In the genomic region with DNA sequence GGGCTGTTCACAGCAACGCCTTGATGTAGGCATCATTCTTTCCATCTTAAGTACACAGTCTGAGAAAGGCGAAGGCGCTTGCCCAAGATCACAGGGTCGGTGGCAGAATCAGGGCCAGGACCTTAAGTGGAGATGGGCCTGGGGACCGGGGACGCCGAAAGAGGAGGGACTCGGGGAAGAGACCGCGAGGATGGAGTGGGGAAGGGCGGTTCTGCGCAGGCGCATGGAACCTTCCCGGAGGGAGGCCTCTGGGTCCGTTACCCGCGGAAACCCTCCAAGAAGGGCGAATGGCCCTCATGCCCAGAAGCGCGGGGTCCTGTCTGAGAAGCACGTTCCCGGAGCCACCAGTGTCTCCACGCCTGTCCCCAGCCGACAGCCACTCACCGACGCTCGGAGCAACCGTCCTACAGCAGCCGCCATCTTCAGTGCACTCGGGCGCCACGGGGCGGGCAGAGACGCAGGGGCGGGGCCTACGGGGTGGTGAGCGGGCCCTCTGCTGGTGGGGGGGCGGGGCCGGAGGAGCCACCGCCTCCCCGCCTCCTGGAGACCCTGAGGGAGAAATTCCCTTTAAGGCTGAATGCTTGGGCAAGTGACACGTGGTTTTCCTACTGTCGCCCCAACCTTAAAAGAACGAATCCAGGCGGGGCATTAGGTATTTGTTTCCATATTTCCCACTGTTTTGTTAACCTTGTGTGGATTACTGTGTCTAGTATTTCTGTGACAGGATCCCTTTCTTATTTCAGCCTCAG, we compare ENCODE assay signal across 8 cellular contexts. TPM values are rescaled to one million over a fixed set of nuclear protein-coding genes. Genes with fewer than 3 reads are reported as not detected.
DNase-seq lines count a peak whose midpoint lies in the region; ATAC-seq and TF ChIP-seq lines count a peak whose summit lies in the region.

A gene (minus strand): TSS at position 442 of the 749 bp plus-strand sequence. CDS start 22 bp downstream, at position 420.

- H3K9me3 Mint-ChIP-seq in progenitor cell of endocrine pancreas (ENCODE audit: low read depth) = no peaks in the 10 kb centered on the region

- H3K27ac ChIP-seq in heart left ventricle = peak within 1 kb of the TSS; percentile 72 to 99 (median 92)

- WGBS in heart left ventricle, 4 donors = 1% methylated on average over 15 to 45 of the region's 45 CpGs

- H3K4me3 Mint-ChIP-seq in progenitor cell of endocrine pancreas (ENCODE audit: low read depth) = peak within 1 kb of the TSS; percentile 95

- H3K9ac ChIP-seq in adipocyte (ENCODE audit: low read length) = peak within 1 kb of the TSS; percentile 92

- peak; percentile 95 for ATAC-seq in HG02763 (IDR thresholded peaks at IDR 0.05; ENCODE audit: unreplicated experiment)
- peak; percentile 97 to 100 (median 99) for ATAC-seq in heart left ventricle

- intact Hi-C loops in heart left ventricle (cut with DNase I) = no loop called here

- no peaks in the 10 kb centered on the region for H3K27me3 Mint-ChIP-seq in progenitor cell of endocrine pancreas

- peak; percentile 56 for DNase-seq in NCI-H1417 treated with DMSO at 0.1 percent for 48 hours (lab: John Stamatoyannopoulos, UW)
- peak; percentile 87 for DNase-seq in SW480 (ENCODE audit: low spot score)
- DNase-seq in adipocyte (ENCODE audit: low read depth) = peak; percentile 98
- DNase-seq in heart left ventricle = peak; percentile 94 to 96 (median 95)
- peak; percentile 88 for DNase-seq in progenitor cell of endocrine pancreas (ENCODE audit: low spot score, unreplicated experiment)
- peak; percentile 92 for DNase-seq in ureter (ENCODE audit: low spot score)

- H3K27me3 ChIP-seq in adipocyte (replicated peaks; ENCODE audit: control insufficient read depth, insufficient read depth, low read length) (no peaks in the 10 kb centered on the region), heart left ventricle (no peaks in the 10 kb centered on the region)

- peaks cover 16% of the 10 kb centered on the region for H3K4me1 Mint-ChIP-seq in progenitor cell of endocrine pancreas (ENCODE audit: low read depth)

- peaks cover 7% of the 10 kb centered on the region for H3K36me3 Mint-ChIP-seq in progenitor cell of endocrine pancreas (ENCODE audit: insufficient read depth)

- H3K36me3 ChIP-seq in adipocyte (ENCODE audit: control insufficient read depth, insufficient read depth, low read length, severe bottlenecking) (peaks cover 13% of the 10 kb centered on the region), heart left ventricle (peaks cover 0 to 32% (median 24%) of the 10 kb centered on the region in 9 donors)

- H3K9me3 ChIP-seq in adipocyte (ENCODE audit: control insufficient read depth, low read length) (no peaks in the 10 kb centered on the region), heart left ventricle (no peaks in the 10 kb centered on the region)

- peak within 1 kb of the TSS; percentile 98 for H3K27ac Mint-ChIP-seq in progenitor cell of endocrine pancreas

- TF ChIP-seq CTCF in GM12873 (IDR thresholded peaks at IDR 0.05; ENCODE audit: insufficient read depth, low read depth, low read length, missing control alignments) (peak; percentile 17), heart left ventricle (IDR thresholded peaks at IDR 0.05) (peak in 10 of 12 donors; percentile 7 to 60 (median 23)), progenitor cell of endocrine pancreas (IDR thresholded peaks at IDR 0.05; ENCODE audit: unreplicated experiment) (no peak)

- peak in 1 of 2 donors; percentile 62 for TF ChIP-seq POLR2A in heart left ventricle (IDR thresholded peaks at IDR 0.05)

- H3K4me1 ChIP-seq in adipocyte (ENCODE audit: control insufficient read depth, insufficient read depth, low read length) (peaks cover 28% of the 10 kb centered on the region), heart left ventricle (peaks cover 3 to 23% (median 17%) of the 10 kb centered on the region in 12 donors)

- H3K4me3 ChIP-seq in adipocyte (ENCODE audit: low read length) = peak within 1 kb of the TSS; percentile 96
- H3K4me3 ChIP-seq in heart left ventricle = peak within 1 kb of the TSS; percentile 53 to 92 (median 76)

RNA-seq across cellular contexts. Expression of the gene that starts here (rescaled TPM):
- total RNA-seq in heart left ventricle (100 to 1,000 TPM; 199 to 385 (median 267) TPM), progenitor cell of endocrine pancreas (116 and 117 TPM in 2 replicates), ureter (95.0 TPM)
- polyA plus RNA-seq in heart left ventricle = 100 to 1,000 TPM; 130 to 257 TPM

Comparison
In these comparisons a context has a peak if more than half of its experiments do, and no peak if none do; other contexts are left out.
1. Peak in every context shown above with its lines: DNase-seq, ATAC-seq, H3K4me3 ChIP-seq and H3K27ac ChIP-seq.